ENCODE assay signal across 10 cellular contexts in the genomic region with DNA sequence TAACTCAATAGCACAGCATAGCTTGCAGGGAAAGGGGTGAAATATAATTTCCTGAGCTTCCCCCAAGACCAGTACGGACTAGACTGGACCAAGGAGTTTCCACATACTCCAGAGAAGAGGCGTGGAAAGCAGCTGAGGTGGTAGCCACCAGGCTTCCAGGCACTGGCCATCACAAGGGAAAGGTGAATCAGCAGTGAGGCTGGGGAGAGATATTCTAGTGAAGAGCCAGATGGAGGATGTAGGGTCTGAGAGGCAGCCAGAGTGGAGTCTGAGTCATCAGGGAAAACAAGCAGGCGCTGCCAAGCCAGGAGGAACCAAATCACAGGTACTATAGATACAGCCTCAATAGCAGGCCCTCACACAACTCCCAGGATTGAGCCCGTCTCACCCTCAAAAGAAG. TPM values are rescaled to one million over a fixed set of nuclear protein-coding genes. Genes with fewer than 3 reads are reported as not detected.
A peak's percentile ranks its signal among the peaks of the same experiment; 100 is the strongest.
DNase-seq lines count a peak whose midpoint lies in the region; ATAC-seq and TF ChIP-seq lines count a peak whose summit lies in the region.
"Had no signal": no experiment of that assay in that cellular context is flagged by ENCODE, and none has a peak within 500 bp of the region (broad histone marks: within the 10 kb centered on the region; RNA-seq: fewer than 3 reads in every experiment).

No MANE protein-coding gene starts in this region.

- H3K27ac ChIP-seq in esophagus muscularis mucosa (replicated peaks in 1 of 4), result no peak overlapping the region
- H3K27ac ChIP-seq: neural progenitor cell had no signal

- H3K4me3 ChIP-seq in adipocyte (ENCODE audit: low read length) (no peak overlapping the region), kidney epithelial cell (ENCODE audit: low read depth, low read length) (no peak overlapping the region), esophagus muscularis mucosa (no peak overlapping the region)
- H3K4me3 ChIP-seq: neural progenitor cell had no signal

- H3K27me3 ChIP-seq in adipocyte (replicated peaks; ENCODE audit: control insufficient read depth, insufficient read depth, low read length), result no peaks in the 10 kb centered on the region
- no peaks in the 10 kb centered on the region for H3K27me3 ChIP-seq in kidney epithelial cell (ENCODE audit: control insufficient read depth, insufficient read depth, low read length)
- no peaks in the 10 kb centered on the region for H3K27me3 ChIP-seq in esophagus muscularis mucosa
- H3K27me3 ChIP-seq: neural progenitor cell had no signal

- TF ChIP-seq CTCF in kidney epithelial cell (IDR thresholded peaks at IDR 0.05; ENCODE audit: insufficient read depth, low read length, poor library complexity, severe bottlenecking), result no peak
- no peak for TF ChIP-seq CTCF in esophagus muscularis mucosa (IDR thresholded peaks at IDR 0.05)

- intact Hi-C loops in esophagus muscularis mucosa (cut with DNase I), result no loop called here

- ATAC-seq in HG02763 (IDR thresholded peaks at IDR 0.05; ENCODE audit: unreplicated experiment) (no peak), HG03469 (IDR thresholded peaks at IDR 0.05; ENCODE audit: unreplicated experiment) (no peak)

- H3K4me1 ChIP-seq in adipocyte (ENCODE audit: control insufficient read depth, insufficient read depth, low read length), result peaks cover 3% of the 10 kb centered on the region
- H3K4me1 ChIP-seq in esophagus muscularis mucosa, result no peaks in the 10 kb centered on the region
- H3K4me1 ChIP-seq: neural progenitor cell had no signal

- TF ChIP-seq EP300 in esophagus muscularis mucosa (IDR thresholded peaks at IDR 0.05), result no peak

- H3K9me3 ChIP-seq in adipocyte (ENCODE audit: control insufficient read depth, low read length) (no peaks in the 10 kb centered on the region), esophagus muscularis mucosa (no peaks in the 10 kb centered on the region)

- DNase-seq in AG20443 (ENCODE audit: low spot score) (peak; percentile 67), HK-2 (ENCODE audit: unreplicated experiment) (peak; percentile 75), adipocyte (ENCODE audit: low read depth) (peak; percentile 36), kidney epithelial cell (ENCODE audit: low read depth) (peak; percentile 85), foreskin melanocyte (no peak), esophagus muscularis mucosa (ENCODE audit: extremely low spot score) (no peak)
- DNase-seq: NCI-H1417 treated with DMSO at 0.1 percent for 48 hours had no signal

- no peak overlapping the region for H3K9ac ChIP-seq in adipocyte (ENCODE audit: low read length)
- H3K9ac ChIP-seq: neural progenitor cell had no signal

- no peaks in the 10 kb centered on the region for H3K36me3 ChIP-seq in adipocyte (ENCODE audit: control insufficient read depth, insufficient read depth, low read length, severe bottlenecking)
- H3K36me3 ChIP-seq in kidney epithelial cell (ENCODE audit: control insufficient read depth, insufficient read depth, low read length), result no peaks in the 10 kb centered on the region
- H3K36me3 ChIP-seq in esophagus muscularis mucosa, result no peaks in the 10 kb centered on the region
- H3K36me3 ChIP-seq: neural progenitor cell had no signal

- no peak for TF ChIP-seq POLR2A in esophagus muscularis mucosa (IDR thresholded peaks at IDR 0.05; ENCODE audit: low read depth)

- 91% methylated on average over 4 of the region's 4 CpGs for WGBS in esophagus muscularis mucosa

RNA-seq across cellular contexts. Expression of a gene that starts 9.6 kb away (rescaled TPM):
- total RNA-seq in kidney epithelial cell, result 16.0 and 16.8 TPM in 2 replicates
- 10 to 100 TPM in 3 of 4 donors, 1 to 10 TPM in 1; 9.1 to 12.8 (median 10.6) TPM for total RNA-seq in esophagus muscularis mucosa

Comparison
In these comparisons a context has a peak if more than half of its experiments do, and no peak if none do; other contexts are left out.
1. DNase-seq: peak in AG20443 (single experiment), HK-2 (single experiment), adipocyte (single experiment) and kidney epithelial cell (single experiment); none in foreskin melanocyte (single experiment) and esophagus muscularis mucosa (single experiment).